ENCODE assay signal across 12 cellular contexts in the genomic region with DNA sequence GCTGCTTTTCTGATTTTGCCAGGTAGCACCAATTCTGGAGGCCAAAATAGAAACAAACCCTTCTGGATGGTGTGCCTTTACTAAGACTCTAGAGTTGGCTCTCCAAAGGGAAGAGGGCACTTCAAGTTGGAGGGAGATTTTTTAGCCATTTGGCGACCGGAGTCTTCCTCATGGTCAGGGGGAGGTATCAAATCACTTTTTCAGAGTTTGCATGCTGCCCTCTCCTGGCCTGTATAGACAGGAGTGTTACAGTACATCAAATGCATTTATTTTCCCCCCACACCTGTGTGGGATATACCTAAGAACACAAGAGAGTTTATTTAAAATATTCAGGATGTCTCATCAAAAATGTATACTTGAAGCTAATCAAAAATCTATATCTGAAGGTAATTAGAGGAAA. TPM values are rescaled to one million over a fixed set of nuclear protein-coding genes. Genes with fewer than 3 reads are reported as not detected.
DNase-seq lines count a peak whose midpoint lies in the region; ATAC-seq and TF ChIP-seq lines count a peak whose summit lies in the region.
"Had no signal": no experiment of that assay in that cellular context is flagged by ENCODE, and none has a peak within 500 bp of the region (broad histone marks: within the 10 kb centered on the region; RNA-seq: fewer than 3 reads in every experiment).

No MANE protein-coding gene starts in this region.

- no peak overlapping the region for H3K4me3 Mint-ChIP-seq in WTC11
- H3K4me3 Mint-ChIP-seq: naive thymus-derived CD8-positive, alpha-beta T cell had no signal

- peak; percentile 37 for TF ChIP-seq CTCF in BJ (IDR thresholded peaks at IDR 0.05; ENCODE audit: insufficient read depth, low read depth, low read length)
- TF ChIP-seq CTCF in WTC11 (IDR thresholded peaks at IDR 0.05), result no peak
- TF ChIP-seq CTCF in left lung (IDR thresholded peaks at IDR 0.05), result no peak

- no peaks in the 10 kb centered on the region for H3K36me3 ChIP-seq in BJ (ENCODE audit: control insufficient read depth, insufficient read depth, low read length)
- H3K36me3 ChIP-seq in H7 (replicated peaks; ENCODE audit: control insufficient read depth, insufficient read depth, low read length), result no peaks in the 10 kb centered on the region
- H3K36me3 ChIP-seq in left lung, result no peaks in the 10 kb centered on the region

- no peaks in the 10 kb centered on the region for H3K9me3 Mint-ChIP-seq in WTC11
- H3K9me3 Mint-ChIP-seq: naive thymus-derived CD8-positive, alpha-beta T cell; T-cell had no signal

- POLR2A ChIA-PET in BJ (lab: Charles Lee) (no interaction called here), WTC11 (lab: Charles Lee) (no interaction called here)

- H3K27me3 Mint-ChIP-seq in WTC11 (ENCODE audit: low read depth), result peaks cover 22% of the 10 kb centered on the region

- intact Hi-C loops in left lung (cut with DNase I), result no loop called here

- DNase-seq in BJ (ENCODE audit: low read depth), result no peak
- peak; percentile 63 for DNase-seq in H7
- DNase-seq in WTC11 (ENCODE audit: low spot score), result peak; percentile 22
- DNase-seq in left lung, result no peak
- DNase-seq in LoVo (ENCODE audit: low spot score), result no peak
- no peak for DNase-seq in NCI-H187 (lab: John Stamatoyannopoulos, UW)
- DNase-seq: activated effector memory CD4-positive, alpha-beta T cell treated with Interleukin-2 at 50 U/mL for 16 hours had no signal

- no peaks in the 10 kb centered on the region for H3K36me3 Mint-ChIP-seq in WTC11
- H3K36me3 Mint-ChIP-seq: naive thymus-derived CD8-positive, alpha-beta T cell; T-cell had no signal

- no peak overlapping the region for H3K27ac Mint-ChIP-seq in WTC11
- H3K27ac Mint-ChIP-seq: T-cell had no signal

- ATAC-seq in WTC11 (peak; percentile 63), left lung (peak; percentile 48), GM19035 (IDR thresholded peaks at IDR 0.05; ENCODE audit: unreplicated experiment) (no peak), GM19328 (IDR thresholded peaks at IDR 0.05; ENCODE audit: unreplicated experiment) (no peak)
- ATAC-seq: esophagus mucosa; naive thymus-derived CD8-positive, alpha-beta T cell; T-cell had no signal

- H3K27me3 ChIP-seq in BJ (ENCODE audit: control insufficient read depth, insufficient read depth, low read length) (peaks cover 1% of the 10 kb centered on the region; the same call in 1 of the 2 replicates), H7 (ENCODE audit: control insufficient read depth, insufficient read depth, low read length) (peaks cover 8% of the 10 kb centered on the region), left lung (peaks cover 6 to 44% of the 10 kb centered on the region in 2 donors)

- H3K27ac ChIP-seq in left lung, result no peak overlapping the region

- H3K9me3 ChIP-seq in left lung, result no peaks in the 10 kb centered on the region

- CTCF ChIA-PET in BJ (lab: Yijun Ruan, JAX) (interaction anchor here (0.6 to 2.1 kb wide), 5 partner anchors 11 to 580 kb away, joined by 3 to 10 read pairs (median 4); no protein-coding TSS in a partner anchor), WTC11 (lab: Charles Lee) (interaction anchor here (0.7 to 1.4 kb wide), 9 partner anchors 11 to 419 kb away, joined by 3 to 8 read pairs (median 4); no protein-coding TSS in a partner anchor)

- H3K4me1 ChIP-seq in left lung, result no peaks in the 10 kb centered on the region

- no peak overlapping the region for H3K4me3 ChIP-seq in BJ (ENCODE audit: low read depth, low read length)
- H3K4me3 ChIP-seq in H7 (ENCODE audit: insufficient read depth, low read depth, low read length), result no peak overlapping the region
- no peak overlapping the region for H3K4me3 ChIP-seq in left lung

- H3K4me1 Mint-ChIP-seq in WTC11, result peaks cover 55% of the 10 kb centered on the region

TF ChIP-seq in WTC11, 78 proteins besides CTCF, POLR2A, EP300 and RAD21:
- TF ChIP-seq, protein P1, sequence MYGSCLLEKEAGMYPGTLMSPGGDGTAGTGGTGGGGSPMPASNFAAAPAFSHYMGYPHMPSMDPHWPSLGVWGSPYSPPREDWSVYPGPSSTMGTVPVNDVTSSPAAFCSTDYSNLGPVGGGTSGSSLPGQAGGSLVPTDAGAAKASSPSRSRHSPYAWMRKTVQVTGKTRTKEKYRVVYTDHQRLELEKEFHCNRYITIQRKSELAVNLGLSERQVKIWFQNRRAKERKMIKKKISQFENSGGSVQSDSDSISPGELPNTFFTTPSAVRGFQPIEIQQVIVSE (CRISPR knock-in tag; IDR thresholded peaks at IDR 0.05; ENCODE audit: borderline replicate concordance), result no peak
- no peak for TF ChIP-seq SMAD4 (CRISPR knock-in tag; IDR thresholded peaks at IDR 0.05)
- TF ChIP-seq, protein P2, sequence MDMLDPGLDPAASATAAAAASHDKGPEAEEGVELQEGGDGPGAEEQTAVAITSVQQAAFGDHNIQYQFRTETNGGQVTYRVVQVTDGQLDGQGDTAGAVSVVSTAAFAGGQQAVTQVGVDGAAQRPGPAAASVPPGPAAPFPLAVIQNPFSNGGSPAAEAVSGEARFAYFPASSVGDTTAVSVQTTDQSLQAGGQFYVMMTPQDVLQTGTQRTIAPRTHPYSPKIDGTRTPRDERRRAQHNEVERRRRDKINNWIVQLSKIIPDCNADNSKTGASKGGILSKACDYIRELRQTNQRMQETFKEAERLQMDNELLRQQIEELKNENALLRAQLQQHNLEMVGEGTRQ (CRISPR knock-in tag; IDR thresholded peaks at IDR 0.05), result no peak
- TF ChIP-seq MXD4 (CRISPR knock-in tag; IDR thresholded peaks at IDR 0.05; ENCODE audit: borderline replicate concordance), result no peak
- TF ChIP-seq SP1 (CRISPR knock-in tag; conservative IDR thresholded peaks at IDR 0.05), result no peak
- TF ChIP-seq, protein P3, sequence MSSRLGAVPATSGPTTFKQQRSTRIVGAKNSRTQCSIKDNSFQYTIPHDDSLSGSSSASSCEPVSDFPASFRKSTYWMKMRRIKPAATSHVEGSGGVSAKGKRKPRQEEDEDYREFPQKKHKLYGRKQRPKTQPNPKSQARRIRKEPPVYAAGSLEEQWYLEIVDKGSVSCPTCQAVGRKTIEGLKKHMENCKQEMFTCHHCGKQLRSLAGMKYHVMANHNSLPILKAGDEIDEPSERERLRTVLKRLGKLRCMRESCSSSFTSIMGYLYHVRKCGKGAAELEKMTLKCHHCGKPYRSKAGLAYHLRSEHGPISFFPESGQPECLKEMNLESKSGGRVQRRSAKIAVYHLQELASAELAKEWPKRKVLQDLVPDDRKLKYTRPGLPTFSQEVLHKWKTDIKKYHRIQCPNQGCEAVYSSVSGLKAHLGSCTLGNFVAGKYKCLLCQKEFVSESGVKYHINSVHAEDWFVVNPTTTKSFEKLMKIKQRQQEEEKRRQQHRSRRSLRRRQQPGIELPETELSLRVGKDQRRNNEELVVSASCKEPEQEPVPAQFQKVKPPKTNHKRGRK (CRISPR knock-in tag; IDR thresholded peaks at IDR 0.05; ENCODE audit: borderline replicate concordance), result no peak
- TF ChIP-seq ESRRA (CRISPR knock-in tag; IDR thresholded peaks at IDR 0.05; ENCODE audit: borderline replicate concordance), result no peak
- TF ChIP-seq RELA (CRISPR knock-in tag; IDR thresholded peaks at IDR 0.05; ENCODE audit: borderline replicate concordance), result no peak
- TF ChIP-seq NFYB (CRISPR knock-in tag; conservative IDR thresholded peaks at IDR 0.05; ENCODE audit: low read depth), result no peak
- TF ChIP-seq FOXK1 (CRISPR knock-in tag; IDR thresholded peaks at IDR 0.05), result no peak
TF ChIP-seq in WTC11: peak in this region for 0.

RNA-seq across cellular contexts. Expression of a gene that starts 3.2 kb away (rescaled TPM):
- 3.9 and 5.6 TPM in 2 replicates for polyA plus RNA-seq in BJ (2011; rRNA removed)
- polyA minus RNA-seq in BJ (2011; rRNA and poly(A)+ RNA removed), result 1.9 TPM in 2 replicates
- 0.15 and 1.0 TPM in 2 replicates for total RNA-seq in H7 (2014; rRNA removed; shearing (Covaris generic))
- total RNA-seq in WTC11 (2021) (0.07 to 0.17 TPM (median 0.11 TPM) in 3 replicates), left lung (1 to 10 TPM in 1 of 2 donors, under 1 TPM in 1; 0.99 to 1.5 TPM)
- total RNA-seq: naive thymus-derived CD8-positive, alpha-beta T cell had no signal

Comparison
In these comparisons a context has a peak if more than half of its experiments do, and no peak if none do; other contexts are left out.
1. DNase-seq: peak in H7 (single experiment) and WTC11 (single experiment); none in BJ (single experiment), left lung (0 of 2), LoVo (single experiment) and NCI-H187 (0 of 2).
2. ATAC-seq: peak in WTC11 (single experiment) and left lung (single experiment); none in GM19035 (single experiment) and GM19328 (single experiment).